In genomic region chrX:154409222-154409871, GRCh38 we compare ENCODE assay signal across 8 cellular contexts. TPM values are rescaled to one million over a fixed set of nuclear protein-coding genes. Genes with fewer than 3 reads are reported as not detected.
DNase-seq lines count a peak whose midpoint lies in the region; ATAC-seq and TF ChIP-seq lines count a peak whose summit lies in the region.

A gene with protein sequence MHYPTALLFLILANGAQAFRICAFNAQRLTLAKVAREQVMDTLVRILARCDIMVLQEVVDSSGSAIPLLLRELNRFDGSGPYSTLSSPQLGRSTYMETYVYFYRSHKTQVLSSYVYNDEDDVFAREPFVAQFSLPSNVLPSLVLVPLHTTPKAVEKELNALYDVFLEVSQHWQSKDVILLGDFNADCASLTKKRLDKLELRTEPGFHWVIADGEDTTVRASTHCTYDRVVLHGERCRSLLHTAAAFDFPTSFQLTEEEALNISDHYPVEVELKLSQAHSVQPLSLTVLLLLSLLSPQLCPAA (minus strand): TSS chrX:154409254. CDS start chrX:154405568, 3,686 bp downstream.

- peak; percentile 58 for ATAC-seq in GM19463 (IDR thresholded peaks at IDR 0.05; ENCODE audit: unreplicated experiment)
- ATAC-seq in stimulated activated memory B cell treated with anti-CD40 and anti-IgM and Interleukin-4, amounts not matched to agents 10 μg/mL and 1 μg/mL and 100 μg/mL, for 72 hours = peak; percentile 71

- no peaks in the 10 kb centered on the region for H4K20me1 ChIP-seq in PC-9 (ENCODE audit: insufficient read depth)

- DNase-seq in AML-193 (lab: John Stamatoyannopoulos, UW) (peak; percentile 63 to 69), PC-9 (peak; percentile 84 to 98), cardiac fibroblast (ENCODE audit: low read depth in 2 of 2) (peak; percentile 88 to 92), kidney epithelial cell (ENCODE audit: low read depth) (peak; percentile 60), KG1 (lab: John Stamatoyannopoulos, UW) (no peak), A673 (ENCODE audit: low spot score) (no peak)

- no peaks in the 10 kb centered on the region for H3K9me3 Mint-ChIP-seq in stimulated activated memory B cell treated with anti-CD40 and anti-IgM and Interleukin-4, amounts not matched to agents 10 μg/mL and 1 μg/mL and 100 μg/mL, for 72 hours

- peaks cover 27% of the 10 kb centered on the region for H3K4me1 Mint-ChIP-seq in stimulated activated memory B cell treated with anti-CD40 and anti-IgM and Interleukin-4, amounts not matched to agents 10 μg/mL and 1 μg/mL and 100 μg/mL, for 72 hours

- CTCF ChIA-PET in PC-9 (lab: Charles Lee) = interaction anchor here (0.6 to 1.2 kb wide), 2 partner anchors 11 to 183 kb away, joined by 5 to 6 read pairs; partner anchors contain the start of gene RPL10
- CTCF ChIA-PET in A673 (lab: Charles Lee) = no interaction called here

- H3K4me1 ChIP-seq in PC-9 (replicated peaks; ENCODE audit: insufficient read depth) (peaks cover 19% of the 10 kb centered on the region), A673 (ENCODE audit: insufficient read depth, low read length, poor library complexity, severe bottlenecking) (no peaks in the 10 kb centered on the region)

- intact Hi-C loops in PC-9 (cut with micrococcal nuclease; ENCODE audit: unreplicated experiment) = loop anchor here (1.0 to 2.0 kb wide), 3 partner anchors 38 to 81 kb away; partner anchors contain the start of genes PLXNA3 and SLC10A3
- intact Hi-C loops in A673 (cut with micrococcal nuclease; ENCODE audit: unreplicated experiment) = no loop called here

- peaks cover 4% of the 10 kb centered on the region for H3K36me3 Mint-ChIP-seq in stimulated activated memory B cell treated with anti-CD40 and anti-IgM and Interleukin-4, amounts not matched to agents 10 μg/mL and 1 μg/mL and 100 μg/mL, for 72 hours

- no peaks in the 10 kb centered on the region for H3K9me2 ChIP-seq in PC-9 (ENCODE audit: insufficient read depth)

- no peaks in the 10 kb centered on the region for H3K27me3 Mint-ChIP-seq in stimulated activated memory B cell treated with anti-CD40 and anti-IgM and Interleukin-4, amounts not matched to agents 10 μg/mL and 1 μg/mL and 100 μg/mL, for 72 hours

- peak within 1 kb of the TSS; percentile 62; the same call in 1 of the 2 replicates for H2AFZ ChIP-seq in PC-9

- H3K4me3 ChIP-seq in PC-9 = peak within 1 kb of the TSS; percentile 59
- peak within 1 kb of the TSS; percentile 36 to 60 for H3K4me3 ChIP-seq in cardiac fibroblast (replicated peaks in 1 of 2; ENCODE audit: low read depth in 2 of 2, low read length in 2 of 2)
- H3K4me3 ChIP-seq in kidney epithelial cell (ENCODE audit: low read depth, low read length) = peak within 1 kb of the TSS; percentile 32
- H3K4me3 ChIP-seq in A673 (ENCODE audit: low read depth, low read length, poor library complexity, severe bottlenecking) = no peak within 1 kb of the TSS

- TSS peak; percentile 27 for BruUV-seq in PC-9 (replicated peaks; lab: Mats Ljungman, UMichigan)
- no TSS peak for BruUV-seq in A673 (replicated peaks; lab: Mats Ljungman, UMichigan)

- H3K9me3 ChIP-seq in PC-9 (ENCODE audit: insufficient read depth, low read depth) (no peaks in the 10 kb centered on the region), A673 (ENCODE audit: low read depth, low read length, poor library complexity, severe bottlenecking) (no peaks in the 10 kb centered on the region)

- peak within 1 kb of the TSS; percentile 64 for H3K27ac Mint-ChIP-seq in stimulated activated memory B cell treated with anti-CD40 and anti-IgM and Interleukin-4, amounts not matched to agents 10 μg/mL and 1 μg/mL and 100 μg/mL, for 72 hours

- H3K79me2 ChIP-seq in PC-9 (ENCODE audit: low read depth) = 0 out of 2 replicates have a peak, but pooled peaks cover 4% of the 10 kb centered on the region

- H3K27ac ChIP-seq in PC-9 (peak within 1 kb of the TSS; percentile 83), A673 (ENCODE audit: low read depth, low read length, poor library complexity, severe bottlenecking) (no peak within 1 kb of the TSS)

- TF ChIP-seq CTCF in PC-9 (conservative IDR thresholded peaks at IDR 0.05) (no peak), cardiac fibroblast (IDR thresholded peaks at IDR 0.05; ENCODE audit: low read depth, low read length) (no peak), kidney epithelial cell (IDR thresholded peaks at IDR 0.05; ENCODE audit: insufficient read depth, low read length, poor library complexity, severe bottlenecking) (no peak), A673 (conservative IDR thresholded peaks at IDR 0.05; ENCODE audit: low read depth, low read length) (no peak)

- H3F3A ChIP-seq in PC-9 (ENCODE audit: insufficient read depth, low read depth) = peaks cover 8% of the 10 kb centered on the region; the same call in 1 of the 2 replicates

- POLR2A ChIA-PET in PC-9 (lab: Charles Lee; ENCODE audit: unreplicated experiment) = interaction anchor here (0.5 to 0.9 kb wide), 4 partner anchors 10 to 353 kb away, joined by 3 to 9 read pairs (median 5); partner anchors contain the start of gene DKC1
- POLR2A ChIA-PET in A673 (lab: Charles Lee; ENCODE audit: low non-redundant PET) = no interaction called here

- H3K36me3 ChIP-seq in PC-9 (ENCODE audit: low read depth) = no peaks in the 10 kb centered on the region
- H3K36me3 ChIP-seq in kidney epithelial cell (ENCODE audit: control insufficient read depth, insufficient read depth, low read length) = no peaks in the 10 kb centered on the region
- no peaks in the 10 kb centered on the region for H3K36me3 ChIP-seq in A673 (ENCODE audit: insufficient read depth, low read length, poor library complexity, severe bottlenecking)

- peak within 1 kb of the TSS; percentile 80 for H3K4me3 Mint-ChIP-seq in stimulated activated memory B cell treated with anti-CD40 and anti-IgM and Interleukin-4, amounts not matched to agents 10 μg/mL and 1 μg/mL and 100 μg/mL, for 72 hours

- peak within 1 kb of the TSS; percentile 94 for H3K4me2 ChIP-seq in PC-9

- H3K27me3 ChIP-seq in PC-9 (ENCODE audit: insufficient read depth, low read depth) (no peaks in the 10 kb centered on the region), kidney epithelial cell (ENCODE audit: control insufficient read depth, insufficient read depth, low read length) (no peaks in the 10 kb centered on the region), A673 (replicated peaks; ENCODE audit: insufficient read depth, low read depth, low read length, poor library complexity) (no peaks in the 10 kb centered on the region)

RNA-seq across cellular contexts. Expression of the gene that starts here (rescaled TPM):
- total RNA-seq in PC-9 (2021) = 25.9 and 28.3 TPM in 2 replicates
- total RNA-seq in kidney epithelial cell = 15.5 and 16.6 TPM in 2 replicates
- total RNA-seq in A673 (2021) = 6.8 and 8.3 TPM in 2 replicates

Comparison
In these comparisons a context has a peak if more than half of its experiments do, and no peak if none do; other contexts are left out.
1. DNase-seq: peak in AML-193 (2 of 2), PC-9 (2 of 2), cardiac fibroblast (2 of 2) and kidney epithelial cell (single experiment); none in KG1 (single experiment) and A673 (single experiment).